Comparison of ENCODE assay signal across 14 cellular contexts in the genomic region with DNA sequence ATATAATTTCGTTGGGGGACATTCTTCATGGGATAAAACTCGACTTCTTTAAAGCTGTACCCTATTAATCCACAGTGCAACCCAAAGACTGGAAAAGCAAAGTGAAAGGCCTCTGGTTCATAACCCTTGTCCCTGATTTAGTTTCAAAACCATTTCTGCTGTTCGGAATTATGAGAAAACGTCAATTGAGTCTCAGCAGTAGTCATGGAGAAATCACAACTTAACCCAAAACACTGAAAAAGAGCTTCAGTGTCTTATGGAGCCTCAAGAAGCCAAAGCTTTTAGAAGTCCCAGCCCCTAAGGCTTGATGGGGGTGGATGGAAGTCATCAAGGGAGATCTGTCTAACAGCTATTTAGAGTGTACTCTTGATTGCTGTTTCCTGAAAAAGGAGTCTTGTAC.
DNase-seq lines count a peak whose midpoint lies in the region; ATAC-seq and TF ChIP-seq lines count a peak whose summit lies in the region.
"Had no signal": no experiment of that assay in that cellular context is flagged by ENCODE, and none has a peak within 500 bp of the region (broad histone marks: within the 10 kb centered on the region; RNA-seq: fewer than 3 reads in every experiment).

No MANE protein-coding gene starts in this region.

- no peak overlapping the region for H2BK15ac ChIP-seq in mesenchymal stem cell (ENCODE audit: low read depth, poor library complexity, severe bottlenecking)

- H2AFZ ChIP-seq in mesenchymal stem cell (ENCODE audit: low read depth, low read length): no peak overlapping the region

- H2BK5ac ChIP-seq in mesenchymal stem cell (ENCODE audit: low read depth, low read length, poor library complexity, severe bottlenecking): no peak overlapping the region

- no peak overlapping the region for H3K27ac ChIP-seq in mesenchymal stem cell (ENCODE audit: low read length, poor library complexity, severe bottlenecking)
- peak overlapping the region; percentile 38 for H3K27ac ChIP-seq in skeletal muscle tissue (ENCODE audit: low read depth, low read length)

- H3K14ac ChIP-seq in mesenchymal stem cell (ENCODE audit: low read length in 2 of 2): no peak overlapping the region

- H3K4me3 ChIP-seq in adipocyte (ENCODE audit: low read length) (no peak overlapping the region), mesenchymal stem cell (ENCODE audit: insufficient read depth in 1 of 2, low read depth in 1 of 2, low read length in 2 of 2) (no peak overlapping the region), skeletal muscle tissue (ENCODE audit: low read length in 3 of 3) (no peak overlapping the region)
- H3K4me3 ChIP-seq: A549, HAP-1 had no signal

- peaks cover 20% of the 10 kb centered on the region for H3K9me3 Mint-ChIP-seq in progenitor cell of endocrine pancreas (ENCODE audit: low read depth)

- TF ChIP-seq CTCF in progenitor cell of endocrine pancreas (IDR thresholded peaks at IDR 0.05; ENCODE audit: unreplicated experiment): no peak

- no peaks in the 10 kb centered on the region for H3K79me1 ChIP-seq in mesenchymal stem cell (replicated peaks; ENCODE audit: low read length, poor library complexity, severe bottlenecking)

- H3K9me3 ChIP-seq in adipocyte (ENCODE audit: control insufficient read depth, low read length): peaks cover 28% of the 10 kb centered on the region
- peaks cover 31% of the 10 kb centered on the region for H3K9me3 ChIP-seq in mesenchymal stem cell (ENCODE audit: control insufficient read depth, low read length)
- no peaks in the 10 kb centered on the region for H3K9me3 ChIP-seq in skeletal muscle tissue (ENCODE audit: control insufficient read depth in 3 of 3, low read length in 3 of 3)
- H3K9me3 ChIP-seq: HAP-1 had no signal

- no peak for ATAC-seq in GM21786 (IDR thresholded peaks at IDR 0.05; ENCODE audit: unreplicated experiment)
- ATAC-seq: A549; CD8-positive, alpha-beta T cell had no signal

- peak overlapping the region; percentile 3 for H3K9ac ChIP-seq in adipocyte (ENCODE audit: low read length)
- H3K9ac ChIP-seq in mesenchymal stem cell (ENCODE audit: low read length): no peak overlapping the region
- no peak overlapping the region for H3K9ac ChIP-seq in skeletal muscle tissue (ENCODE audit: low read depth in 1 of 3, low read length in 3 of 3)

- 78% methylated on average over 4 of the region's 4 CpGs for WGBS in mesenchymal stem cell

- peaks cover 1% of the 10 kb centered on the region for H3K4me1 Mint-ChIP-seq in progenitor cell of endocrine pancreas (ENCODE audit: low read depth)
- H3K4me1 Mint-ChIP-seq: CD14-positive monocyte had no signal

- no peaks in the 10 kb centered on the region for H3K36me3 Mint-ChIP-seq in progenitor cell of endocrine pancreas (ENCODE audit: insufficient read depth)
- H3K36me3 Mint-ChIP-seq: CD14-positive monocyte; CD8-positive, alpha-beta T cell had no signal

- H4K8ac ChIP-seq in mesenchymal stem cell (ENCODE audit: low read length): no peak overlapping the region

- peaks cover 25% of the 10 kb centered on the region for H3K4me1 ChIP-seq in adipocyte (ENCODE audit: control insufficient read depth, insufficient read depth, low read length)
- H3K4me1 ChIP-seq in mesenchymal stem cell (ENCODE audit: control insufficient read depth, insufficient read depth, low read depth, low read length): no peaks in the 10 kb centered on the region
- H3K4me1 ChIP-seq in skeletal muscle tissue (ENCODE audit: control insufficient read depth in 3 of 3, insufficient read depth in 3 of 3, low read length in 3 of 3): peaks cover 0 to 4% (median 3%) of the 10 kb centered on the region in 3 donors
- H3K4me1 ChIP-seq: HAP-1 had no signal

- no peak overlapping the region for H4K91ac ChIP-seq in mesenchymal stem cell (ENCODE audit: low read length)

- H3K27me3 ChIP-seq in adipocyte (replicated peaks; ENCODE audit: control insufficient read depth, insufficient read depth, low read length): no peaks in the 10 kb centered on the region
- no peaks in the 10 kb centered on the region for H3K27me3 ChIP-seq in mesenchymal stem cell (ENCODE audit: control insufficient read depth in 1 of 2, insufficient read depth in 1 of 2, low read length in 2 of 2)
- H3K27me3 ChIP-seq in skeletal muscle tissue (ENCODE audit: control insufficient read depth in 3 of 3, insufficient read depth in 3 of 3, low read length in 3 of 3): no peaks in the 10 kb centered on the region

- H3K27me3 Mint-ChIP-seq in progenitor cell of endocrine pancreas: no peaks in the 10 kb centered on the region

- H3K36me3 ChIP-seq in adipocyte (ENCODE audit: control insufficient read depth, insufficient read depth, low read length, severe bottlenecking) (no peaks in the 10 kb centered on the region), mesenchymal stem cell (ENCODE audit: control insufficient read depth in 1 of 2, insufficient read depth in 2 of 2, low read depth in 1 of 2, low read length in 2 of 2) (peaks cover 0 to 6% of the 10 kb centered on the region in 2 experiments), skeletal muscle tissue (ENCODE audit: control insufficient read depth in 3 of 3, insufficient read depth in 3 of 3, low read length in 3 of 3) (no peaks in the 10 kb centered on the region)
- H3K36me3 ChIP-seq: HAP-1 had no signal

- H3K4ac ChIP-seq in mesenchymal stem cell (ENCODE audit: low read depth in 1 of 2, low read length in 2 of 2): no peak overlapping the region

- DNase-seq in adipocyte (ENCODE audit: low read depth) (no peak), mesenchymal stem cell (no peak), DMS 273 (lab: John Stamatoyannopoulos, UW; ENCODE audit: unreplicated experiment) (no peak), progenitor cell of endocrine pancreas (ENCODE audit: low spot score, unreplicated experiment) (no peak)
- DNase-seq: CD8-positive, alpha-beta T cell; COR-L47; DND-41; GDM1; HFFc6 had no signal

- no peak overlapping the region for H2BK12ac ChIP-seq in mesenchymal stem cell (ENCODE audit: low read length in 2 of 2)

- H3K27ac Mint-ChIP-seq in progenitor cell of endocrine pancreas: no peak overlapping the region
- H3K27ac Mint-ChIP-seq: CD14-positive monocyte; CD8-positive, alpha-beta T cell; HFFc6 had no signal

- H3K4me3 Mint-ChIP-seq in progenitor cell of endocrine pancreas (ENCODE audit: low read depth): no peak overlapping the region
- H3K4me3 Mint-ChIP-seq: CD14-positive monocyte; CD8-positive, alpha-beta T cell; HFFc6 had no signal

- no peak overlapping the region for H3K18ac ChIP-seq in mesenchymal stem cell (ENCODE audit: low read depth in 1 of 2, low read length in 2 of 2)

- no peak overlapping the region for H3K23ac ChIP-seq in mesenchymal stem cell (ENCODE audit: low read length in 2 of 2)

- H2BK120ac ChIP-seq in mesenchymal stem cell (ENCODE audit: low read depth, low read length): no peak overlapping the region

- peak overlapping the region; percentile 87 for H2AK5ac ChIP-seq in mesenchymal stem cell (ENCODE audit: low read length, severe bottlenecking)

- H3K4me2 ChIP-seq in mesenchymal stem cell (ENCODE audit: low read length, poor library complexity, severe bottlenecking): no peak overlapping the region
- H3K4me2 ChIP-seq: A549 had no signal
